Comparison of ENCODE assay signal across 17 cellular contexts in the genomic region with DNA sequence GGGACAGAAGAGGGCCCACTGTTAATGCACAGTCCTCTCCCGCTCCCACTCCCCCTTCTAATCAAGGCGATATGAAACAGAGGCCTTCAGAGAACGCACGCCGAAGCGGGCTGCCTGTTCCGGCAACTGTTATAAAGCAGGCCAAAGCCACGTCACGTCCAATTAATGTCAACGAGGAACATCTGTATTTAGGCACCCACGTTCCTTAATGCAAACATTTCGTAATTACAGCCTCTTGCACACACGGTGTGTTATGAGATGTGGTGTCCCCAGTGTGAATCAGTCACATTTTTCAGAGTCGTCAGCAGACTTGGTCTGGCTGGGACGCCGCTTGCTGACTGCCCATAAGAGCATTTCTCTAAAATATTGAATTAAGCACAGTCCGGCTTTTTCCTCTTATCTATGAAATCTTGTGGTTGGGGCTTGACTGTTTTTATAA.
A peak's percentile ranks its signal among the peaks of the same experiment; 100 is the strongest.
DNase-seq lines count a peak whose midpoint lies in the region; ATAC-seq and TF ChIP-seq lines count a peak whose summit lies in the region.
"Had no signal": no experiment of that assay in that cellular context is flagged by ENCODE, and none has a peak within 500 bp of the region (broad histone marks: within the 10 kb centered on the region; RNA-seq: fewer than 3 reads in every experiment).

No MANE protein-coding gene starts in this region.

- H3K27ac ChIP-seq in fibroblast of lung (ENCODE audit: insufficient read depth, low read length) (no peak overlapping the region), trophoblast cell (ENCODE audit: low read depth, low read length) (peak overlapping the region; percentile 86), foreskin keratinocyte (no peak overlapping the region)
- no peak overlapping the region for H3K27ac ChIP-seq in CD8-positive, alpha-beta T cell (ENCODE audit: low read depth, low read length)
- H3K27ac ChIP-seq: stomach had no signal

- H3K4ac ChIP-seq in trophoblast cell (ENCODE audit: low read depth, low read length), result no peak overlapping the region

- no peaks in the 10 kb centered on the region for H3K27me3 ChIP-seq in fibroblast of lung (ENCODE audit: control insufficient read depth, insufficient read depth, low read length)
- no peaks in the 10 kb centered on the region for H3K27me3 ChIP-seq in trophoblast cell (ENCODE audit: insufficient read depth, low read length)
- H3K27me3 ChIP-seq in foreskin keratinocyte, result peaks cover 2% of the 10 kb centered on the region
- H3K27me3 ChIP-seq in CD8-positive, alpha-beta T cell (ENCODE audit: insufficient read depth, low read length), result no peaks in the 10 kb centered on the region

- H4K8ac ChIP-seq in trophoblast cell (ENCODE audit: low read depth, low read length), result peak overlapping the region; percentile 41

- peaks cover 19% of the 10 kb centered on the region for H3K27me3 Mint-ChIP-seq in CD8-positive, alpha-beta T cell (ENCODE audit: low read depth)

- H4K20me1 ChIP-seq in fibroblast of lung (ENCODE audit: control insufficient read depth, extremely low read depth, insufficient read depth, low read length), result no peaks in the 10 kb centered on the region

- CTCF ChIA-PET in CD8-positive, alpha-beta T cell (lab: Charles Lee), result no interaction called here

- DNase-seq in H4 (ENCODE audit: low spot score) (peak; percentile 97), NOMO-1 treated with DMSO at 0.1 percent for 48 hours (lab: John Stamatoyannopoulos, UW; ENCODE audit: unreplicated experiment) (peak; percentile 36), fibroblast of lung (ENCODE audit: low read depth in 2 of 2) (peak; percentile 83 to 90), trophoblast cell (peak; percentile 85 to 93), foreskin keratinocyte (no peak), NCI-H526 (lab: John Stamatoyannopoulos, UW) (no peak)
- DNase-seq in CD8-positive, alpha-beta T cell, result no peak
- DNase-seq: activated T-cell treated with anti-CD3 and anti-CD28 coated beads for 4 hours; CD8-positive, alpha-beta memory T cell; kidney glomerular epithelial cell; NCI-H2029; SHP77; stomach had no signal

- no peak for ATAC-seq in foreskin keratinocyte
- ATAC-seq in CD8-positive, alpha-beta T cell, result no peak
- ATAC-seq: GM12878 had no signal

- H3K23ac ChIP-seq in trophoblast cell (ENCODE audit: low read length), result no peak overlapping the region

- no peak overlapping the region for H4K12ac ChIP-seq in trophoblast cell (ENCODE audit: low read depth, low read length)

- no peak overlapping the region for H2AK5ac ChIP-seq in trophoblast cell (ENCODE audit: low read length)

- H3K27ac Mint-ChIP-seq in CD8-positive, alpha-beta T cell, result no peak overlapping the region
- H3K27ac Mint-ChIP-seq: activated naive CD4-positive, alpha-beta T cell treated with anti-CD3 and anti-CD28 coated beads, Interleukin-2, amount 50 U/mL, for 24 hours; CD8-positive, alpha-beta memory T cell; progenitor cell of endocrine pancreas had no signal

- H3K4me3 ChIP-seq in fibroblast of lung (replicated peaks in 1 of 4; ENCODE audit: control extremely low read depth in 1 of 4, insufficient read depth in 1 of 4, low read depth in 3 of 4, low read length in 4 of 4), result no peak overlapping the region
- H3K4me3 ChIP-seq in trophoblast cell (ENCODE audit: low read depth, low read length), result no peak overlapping the region
- no peak overlapping the region for H3K4me3 ChIP-seq in CD8-positive, alpha-beta T cell (ENCODE audit: low read depth, low read length)
- H3K4me3 ChIP-seq: GM12878, heart left ventricle, stomach had no signal

- WGBS in trophoblast cell (ENCODE audit: extremely low coverage, insufficient coverage, insufficient read length), result no CpG with 5 or more reads among the region's 17 CpGs

- H2BK12ac ChIP-seq in trophoblast cell (ENCODE audit: low read length), result peak overlapping the region; percentile 52

- H3K9ac ChIP-seq in fibroblast of lung (ENCODE audit: insufficient read depth, low read length) (no peak overlapping the region), trophoblast cell (ENCODE audit: low read length) (no peak overlapping the region)

- H3K14ac ChIP-seq in trophoblast cell (ENCODE audit: low read length), result peak overlapping the region; percentile 41

- no peaks in the 10 kb centered on the region for H3K36me3 Mint-ChIP-seq in CD8-positive, alpha-beta T cell
- H3K36me3 Mint-ChIP-seq: activated naive CD4-positive, alpha-beta T cell treated with anti-CD3 and anti-CD28 coated beads, Interleukin-2, amount 50 U/mL, for 24 hours; CD8-positive, alpha-beta memory T cell had no signal

- no peaks in the 10 kb centered on the region for H3K4me1 ChIP-seq in fibroblast of lung (ENCODE audit: control insufficient read depth, extremely low read depth, insufficient read depth, low read length)
- peaks cover 11 to 19% of the 10 kb centered on the region in 2 experiments for H3K4me1 ChIP-seq in trophoblast cell (ENCODE audit: control insufficient read depth in 1 of 2, insufficient read depth in 2 of 2, low read length in 2 of 2)
- H3K4me1 ChIP-seq in foreskin keratinocyte, result peaks cover 4% of the 10 kb centered on the region
- no peaks in the 10 kb centered on the region for H3K4me1 ChIP-seq in CD8-positive, alpha-beta T cell (ENCODE audit: insufficient read depth, low read length)
- H3K4me1 ChIP-seq: heart left ventricle, stomach had no signal

- H2BK120ac ChIP-seq in trophoblast cell (ENCODE audit: insufficient read depth, low read length, poor library complexity), result peak overlapping the region; percentile 16

- H2AFZ ChIP-seq in fibroblast of lung (ENCODE audit: low read length), result no peak overlapping the region
- no peak overlapping the region for H2AFZ ChIP-seq in trophoblast cell (ENCODE audit: insufficient read depth, low read length, poor library complexity)

- intact Hi-C loops in CD8-positive, alpha-beta T cell (cut with DNase I, micrococcal nuclease), result no loop called here

- no peaks in the 10 kb centered on the region for H3K4me1 Mint-ChIP-seq in CD8-positive, alpha-beta T cell (ENCODE audit: low read depth)
- H3K4me1 Mint-ChIP-seq: activated naive CD4-positive, alpha-beta T cell treated with anti-CD3 and anti-CD28 coated beads, Interleukin-2, amount 50 U/mL, for 24 hours; CD8-positive, alpha-beta memory T cell had no signal

- POLR2A ChIA-PET in CD8-positive, alpha-beta T cell (lab: Charles Lee), result no interaction called here

- TF ChIP-seq CTCF in fibroblast of lung (conservative IDR thresholded peaks at IDR 0.05 in 1 of 2, IDR thresholded peaks at IDR 0.05 in 1 of 2; ENCODE audit: low read depth in 1 of 2, low read length in 2 of 2), result no peak
- no peak for TF ChIP-seq CTCF in foreskin keratinocyte (conservative IDR thresholded peaks at IDR 0.05)
- no peak for TF ChIP-seq CTCF in CD8-positive, alpha-beta T cell (IDR thresholded peaks at IDR 0.05)

- H3K4me3 Mint-ChIP-seq in CD8-positive, alpha-beta T cell, result no peak overlapping the region
- H3K4me3 Mint-ChIP-seq: activated naive CD4-positive, alpha-beta T cell treated with anti-CD3 and anti-CD28 coated beads, Interleukin-2, amount 50 U/mL, for 24 hours; CD8-positive, alpha-beta memory T cell had no signal

- H3K9me3 ChIP-seq in fibroblast of lung (ENCODE audit: control insufficient read depth, insufficient read depth, low read depth, low read length) (no peaks in the 10 kb centered on the region), trophoblast cell (ENCODE audit: insufficient read depth, low read depth, low read length) (no peaks in the 10 kb centered on the region)
- H3K9me3 ChIP-seq in CD8-positive, alpha-beta T cell (ENCODE audit: low read length), result no peaks in the 10 kb centered on the region
- H3K9me3 ChIP-seq: heart left ventricle, stomach had no signal

- peak overlapping the region; percentile 18 for H2BK5ac ChIP-seq in trophoblast cell (ENCODE audit: low read depth, low read length, poor library complexity)

- H3K4me2 ChIP-seq in fibroblast of lung (ENCODE audit: extremely low read depth, insufficient read depth, low read length), result no peak overlapping the region
- no peak overlapping the region for H3K4me2 ChIP-seq in trophoblast cell (ENCODE audit: low read length)

- H3K79me1 ChIP-seq in trophoblast cell (ENCODE audit: low read length), result peaks cover 36% of the 10 kb centered on the region

- no peaks in the 10 kb centered on the region for H3K9me3 Mint-ChIP-seq in CD8-positive, alpha-beta T cell
- H3K9me3 Mint-ChIP-seq: activated naive CD4-positive, alpha-beta T cell treated with anti-CD3 and anti-CD28 coated beads, Interleukin-2, amount 50 U/mL, for 24 hours had no signal

- H3K79me2 ChIP-seq in fibroblast of lung (ENCODE audit: control insufficient read depth, insufficient read depth, low read length) (no peaks in the 10 kb centered on the region), trophoblast cell (ENCODE audit: control insufficient read depth, insufficient read depth, low read length, poor library complexity) (no peaks in the 10 kb centered on the region)

- no peaks in the 10 kb centered on the region for H3K36me3 ChIP-seq in fibroblast of lung (ENCODE audit: control insufficient read depth, insufficient read depth, low read length)
- H3K36me3 ChIP-seq in trophoblast cell (ENCODE audit: control insufficient read depth in 1 of 2, insufficient read depth in 2 of 2, low read length in 2 of 2), result no peaks in the 10 kb centered on the region
- no peaks in the 10 kb centered on the region for H3K36me3 ChIP-seq in CD8-positive, alpha-beta T cell (ENCODE audit: insufficient read depth, low read length)
- H3K36me3 ChIP-seq: heart left ventricle, stomach had no signal

- no peak overlapping the region for H3K18ac ChIP-seq in trophoblast cell (ENCODE audit: low read length)

- peak overlapping the region; percentile 92 for H4K91ac ChIP-seq in trophoblast cell (ENCODE audit: low read depth, low read length)

Comparison
In these comparisons a context has a peak if more than half of its experiments do, and no peak if none do; other contexts are left out.
1. DNase-seq: peak in H4 (single experiment), NOMO-1 treated with DMSO at 0.1 percent for 48 hours (single experiment), fibroblast of lung (2 of 2) and trophoblast cell (2 of 2); none in foreskin keratinocyte (0 of 2), NCI-H526 (0 of 2) and CD8-positive, alpha-beta T cell (0 of 7).